25 cellular contexts compared by ENCODE assay signal in the genomic region with DNA sequence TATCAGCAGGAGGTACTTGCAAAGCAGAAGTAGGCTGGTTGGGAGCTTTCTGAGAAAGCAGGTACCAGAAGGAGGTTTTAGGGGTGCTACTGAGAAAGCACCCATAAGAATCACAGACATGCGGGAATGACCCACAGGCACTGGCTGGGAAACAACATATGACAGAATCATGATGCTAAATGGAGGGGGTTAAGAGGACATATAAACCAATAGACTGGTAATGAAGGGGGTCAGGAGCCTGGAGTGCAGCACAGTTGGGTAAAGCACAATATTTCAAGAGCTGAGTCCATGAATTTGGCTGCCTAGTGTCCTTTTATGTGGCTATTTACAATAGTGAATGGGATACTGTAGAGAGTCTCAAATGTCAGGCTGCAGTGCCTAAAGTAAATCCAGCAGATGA. TPM values are rescaled to one million over a fixed set of nuclear protein-coding genes. Genes with fewer than 3 reads are reported as not detected.
DNase-seq lines count a peak whose midpoint lies in the region; ATAC-seq and TF ChIP-seq lines count a peak whose summit lies in the region.
"Had no signal": no experiment of that assay in that cellular context is flagged by ENCODE, and none has a peak within 500 bp of the region (broad histone marks: within the 10 kb centered on the region; RNA-seq: fewer than 3 reads in every experiment).

No MANE protein-coding gene starts in this region.

- no peaks in the 10 kb centered on the region for H3K9me3 ChIP-seq in hepatocyte (ENCODE audit: low read depth)
- H3K9me3 ChIP-seq: A549, HAP-1, heart left ventricle, ovary, right atrium auricular region, uterus had no signal

- no peak overlapping the region for H3K4me3 Mint-ChIP-seq in activated CD8-positive, alpha-beta T cell treated with anti-CD3 and anti-CD28 coated beads, Interleukin-2, amount 10 ng/mL, durations not matched to agents 7 days and 5 days
- no peak overlapping the region for H3K4me3 Mint-ChIP-seq in activated CD8-positive, alpha-beta T cell treated with anti-CD3 and anti-CD28 coated beads for 36 hours
- H3K4me3 Mint-ChIP-seq in stimulated activated memory B cell treated with anti-CD40 and anti-IgM and Interleukin-4, amounts not matched to agents 10 μg/mL and 1 μg/mL and 100 μg/mL, for 72 hours: no peak overlapping the region
- H3K4me3 Mint-ChIP-seq: activated naive CD8-positive, alpha-beta T cell treated with anti-CD3 and anti-CD28 coated beads for 36 hours; mesothelial cell of epicardium; naive thymus-derived CD8-positive, alpha-beta T cell had no signal

- H3K27ac Mint-ChIP-seq in activated CD8-positive, alpha-beta T cell treated with anti-CD3 and anti-CD28 coated beads, Interleukin-2, amount 10 ng/mL, durations not matched to agents 7 days and 5 days: no peak overlapping the region
- no peak overlapping the region for H3K27ac Mint-ChIP-seq in activated CD8-positive, alpha-beta T cell treated with anti-CD3 and anti-CD28 coated beads for 36 hours
- peak overlapping the region; percentile 34 for H3K27ac Mint-ChIP-seq in stimulated activated memory B cell treated with anti-CD40 and anti-IgM and Interleukin-4, amounts not matched to agents 10 μg/mL and 1 μg/mL and 100 μg/mL, for 72 hours
- H3K27ac Mint-ChIP-seq: activated naive CD8-positive, alpha-beta T cell treated with anti-CD3 and anti-CD28 coated beads for 36 hours; mesothelial cell of epicardium had no signal

- peaks cover 27% of the 10 kb centered on the region for H3K36me3 Mint-ChIP-seq in activated CD8-positive, alpha-beta T cell treated with anti-CD3 and anti-CD28 coated beads, Interleukin-2, amount 10 ng/mL, durations not matched to agents 7 days and 5 days (ENCODE audit: low read depth)
- peaks cover 4% of the 10 kb centered on the region for H3K36me3 Mint-ChIP-seq in activated CD8-positive, alpha-beta T cell treated with anti-CD3 and anti-CD28 coated beads for 36 hours (ENCODE audit: low read depth)
- peaks cover 33% of the 10 kb centered on the region for H3K36me3 Mint-ChIP-seq in stimulated activated memory B cell treated with anti-CD40 and anti-IgM and Interleukin-4, amounts not matched to agents 10 μg/mL and 1 μg/mL and 100 μg/mL, for 72 hours

- H4K20me1 ChIP-seq in hepatocyte (ENCODE audit: insufficient read depth, poor library complexity, severe bottlenecking): no peaks in the 10 kb centered on the region

- no peaks in the 10 kb centered on the region for H3K9me2 ChIP-seq in hepatocyte (replicated peaks; ENCODE audit: insufficient read depth)

- peaks cover 48% of the 10 kb centered on the region for H3K4me1 ChIP-seq in hepatocyte (ENCODE audit: insufficient read depth)

- peak overlapping the region; percentile 23 for H3K27ac ChIP-seq in hepatocyte
- H3K27ac ChIP-seq: heart left ventricle, ovary, right atrium auricular region, uterus, WERI-Rb-1 had no signal

- H3K4me3 ChIP-seq in hepatocyte: no peak overlapping the region
- H3K4me3 ChIP-seq: A549, HAP-1, heart left ventricle, ovary, right atrium auricular region, uterus had no signal

- ATAC-seq in activated CD8-positive, alpha-beta T cell treated with anti-CD3 and anti-CD28 coated beads, Interleukin-2, amount 10 ng/mL, durations not matched to agents 7 days and 5 days: no peak
- no peak for ATAC-seq in activated CD8-positive, alpha-beta T cell treated with anti-CD3 and anti-CD28 coated beads for 36 hours
- ATAC-seq in stimulated activated memory B cell treated with anti-CD40 and anti-IgM and Interleukin-4, amounts not matched to agents 10 μg/mL and 1 μg/mL and 100 μg/mL, for 72 hours: no peak
- ATAC-seq: A549; heart left ventricle; left colon; naive thymus-derived CD8-positive, alpha-beta T cell had no signal

- no peak overlapping the region for H2AFZ ChIP-seq in hepatocyte

- peaks cover 18% of the 10 kb centered on the region for H3K79me2 ChIP-seq in hepatocyte

- no peak for TF ChIP-seq CTCF in activated CD8-positive, alpha-beta T cell treated with anti-CD3 and anti-CD28 coated beads for 36 hours (IDR thresholded peaks at IDR 0.05)
- no peak for TF ChIP-seq CTCF in hepatocyte (IDR thresholded peaks at IDR 0.05; ENCODE audit: poor library complexity)

- H3K27me3 Mint-ChIP-seq in activated CD8-positive, alpha-beta T cell treated with anti-CD3 and anti-CD28 coated beads, Interleukin-2, amount 10 ng/mL, durations not matched to agents 7 days and 5 days (ENCODE audit: low read depth): peaks cover 2% of the 10 kb centered on the region
- H3K27me3 Mint-ChIP-seq in activated CD8-positive, alpha-beta T cell treated with anti-CD3 and anti-CD28 coated beads for 36 hours: peaks cover 4% of the 10 kb centered on the region
- H3K27me3 Mint-ChIP-seq in stimulated activated memory B cell treated with anti-CD40 and anti-IgM and Interleukin-4, amounts not matched to agents 10 μg/mL and 1 μg/mL and 100 μg/mL, for 72 hours: no peaks in the 10 kb centered on the region

- peak; percentile 1 for DNase-seq in activated CD8-positive, alpha-beta T cell treated with anti-CD3 and anti-CD28 coated beads, Interleukin-2, amount 10 ng/mL, durations not matched to agents 7 days and 5 days
- no peak for DNase-seq in activated CD8-positive, alpha-beta T cell treated with anti-CD3 and anti-CD28 coated beads for 36 hours
- DNase-seq in NCI-H345 treated with DMSO at 0.1 percent for 48 hours (lab: John Stamatoyannopoulos, UW; ENCODE audit: unreplicated experiment) (peak; percentile 22), hepatocyte (ENCODE audit: low spot score) (no peak), NCI-H1694 treated with DMSO at 0.1 percent for 48 hours (lab: John Stamatoyannopoulos, UW) (no peak), C1 segment of cervical spinal cord (lab: John Stamatoyannopoulos, UW) (no peak)
- no peak for DNase-seq in activated CD8-positive, alpha-beta memory T cell treated with anti-CD3 and anti-CD28 coated beads, Interleukin-2, amount 50 U/mL, for 48 hours
- DNase-seq: activated CD4-positive, alpha-beta T cell treated with anti-CD3 and anti-CD28 coated beads, Interleukin-2, amount 50 U/mL, for 4 hours; activated effector memory CD4-positive, alpha-beta T cell treated with Interleukin-2 at 50 U/mL for 16 hours; activated naive CD8-positive, alpha-beta T cell treated with anti-CD3 and anti-CD28 coated beads for 36 hours; activated T-cell treated with anti-CD3 and anti-CD28 coated beads for 4 hours; heart left ventricle; left colon; naive thymus-derived CD8-positive, alpha-beta T cell; NCI-H2227 treated with DMSO at 0.1 percent for 48 hours; ovary; stimulated activated CD4-positive, alpha-beta T cell treated with anti-CD3 and anti-CD28 coated beads, Interleukin-4, amount 100 ng/mL, for 1 hour; stimulated activated naive CD4-positive, alpha-beta T cell; uterus; WERI-Rb-1 had no signal

- 88% methylated on average over 1 of the region's 1 CpG for WGBS in hepatocyte (ENCODE audit: low lambda C conversion rate, missing lambda C conversion rate)

- no peaks in the 10 kb centered on the region for H3K27me3 ChIP-seq in hepatocyte
- H3K27me3 ChIP-seq: heart left ventricle, ovary, right atrium auricular region, uterus had no signal

- POLR2A ChIA-PET in activated CD8-positive, alpha-beta T cell treated with anti-CD3 and anti-CD28 coated beads, Interleukin-2, amount 10 ng/mL, durations not matched to agents 7 days and 5 days (lab: Charles Lee): interaction anchor here (0.6 kb wide), 1 partner anchor 57 kb away, joined by 3 read pairs; no protein-coding TSS in a partner anchor
- POLR2A ChIA-PET in activated CD8-positive, alpha-beta T cell treated with anti-CD3 and anti-CD28 coated beads for 36 hours (lab: Charles Lee): interaction anchor here (0.8 kb wide), 1 partner anchor 12 kb away, joined by 4 read pairs; no protein-coding TSS in a partner anchor

- no peak overlapping the region for H3K4me2 ChIP-seq in hepatocyte
- H3K4me2 ChIP-seq: A549 had no signal

- intact Hi-C loops in activated CD8-positive, alpha-beta T cell treated with anti-CD3 and anti-CD28 coated beads for 36 hours (cut with micrococcal nuclease): no loop called here

- CTCF ChIA-PET in activated CD8-positive, alpha-beta T cell treated with anti-CD3 and anti-CD28 coated beads, Interleukin-2, amount 10 ng/mL, durations not matched to agents 7 days and 5 days (lab: Charles Lee): interaction anchor here (0.8 to 3.4 kb wide), 4 partner anchors 12 to 77 kb away, joined by 3 to 26 read pairs (median 13); no protein-coding TSS in a partner anchor
- CTCF ChIA-PET in activated CD8-positive, alpha-beta T cell treated with anti-CD3 and anti-CD28 coated beads for 36 hours (lab: Charles Lee): interaction anchor here (4.3 to 8.7 kb wide), 2 partner anchors 15 to 77 kb away, joined by 32 to 73 read pairs; no protein-coding TSS in a partner anchor

- no peaks in the 10 kb centered on the region for H3K36me3 ChIP-seq in hepatocyte (replicated peaks; ENCODE audit: insufficient read depth, low read depth)
- H3K36me3 ChIP-seq: HAP-1, ovary, uterus, WERI-Rb-1 had no signal

- peaks cover 35% of the 10 kb centered on the region for H3K4me1 Mint-ChIP-seq in activated CD8-positive, alpha-beta T cell treated with anti-CD3 and anti-CD28 coated beads, Interleukin-2, amount 10 ng/mL, durations not matched to agents 7 days and 5 days (ENCODE audit: low read depth)
- peaks cover 13% of the 10 kb centered on the region for H3K4me1 Mint-ChIP-seq in activated CD8-positive, alpha-beta T cell treated with anti-CD3 and anti-CD28 coated beads for 36 hours (ENCODE audit: low read depth)
- H3K4me1 Mint-ChIP-seq in stimulated activated memory B cell treated with anti-CD40 and anti-IgM and Interleukin-4, amounts not matched to agents 10 μg/mL and 1 μg/mL and 100 μg/mL, for 72 hours: peaks cover 62% of the 10 kb centered on the region

- H3K9me3 Mint-ChIP-seq in activated CD8-positive, alpha-beta T cell treated with anti-CD3 and anti-CD28 coated beads, Interleukin-2, amount 10 ng/mL, durations not matched to agents 7 days and 5 days (ENCODE audit: insufficient read depth): no peaks in the 10 kb centered on the region
- no peaks in the 10 kb centered on the region for H3K9me3 Mint-ChIP-seq in activated CD8-positive, alpha-beta T cell treated with anti-CD3 and anti-CD28 coated beads for 36 hours
- H3K9me3 Mint-ChIP-seq in stimulated activated memory B cell treated with anti-CD40 and anti-IgM and Interleukin-4, amounts not matched to agents 10 μg/mL and 1 μg/mL and 100 μg/mL, for 72 hours: no peaks in the 10 kb centered on the region
- H3K9me3 Mint-ChIP-seq: activated naive CD8-positive, alpha-beta T cell treated with anti-CD3 and anti-CD28 coated beads for 36 hours; mesothelial cell of epicardium; naive thymus-derived CD8-positive, alpha-beta T cell had no signal

RNA-seq across cellular contexts. Expression of gene GMCL1, which starts 27.7 kb away (rescaled TPM):
- total RNA-seq in activated CD8-positive, alpha-beta T cell treated with anti-CD3 and anti-CD28 coated beads, Interleukin-2, amount 10 ng/mL, durations not matched to agents 7 days and 5 days: 10 to 100 TPM; 25.4 to 31.6 TPM
- 10 to 100 TPM; 18.1 to 20.4 TPM for total RNA-seq in activated CD8-positive, alpha-beta T cell treated with anti-CD3 and anti-CD28 coated beads for 36 hours
- total RNA-seq in hepatocyte: 18.1 and 22.5 TPM in 2 replicates
- 17.9 and 18.8 TPM in 2 replicates for polyA plus RNA-seq in hepatocyte

RNA-seq across cellular contexts. Expression of gene ANXA4, which starts 59.8 kb away (rescaled TPM):
- 10 to 100 TPM; 53.5 to 59.5 TPM for total RNA-seq in activated CD8-positive, alpha-beta T cell treated with anti-CD3 and anti-CD28 coated beads, Interleukin-2, amount 10 ng/mL, durations not matched to agents 7 days and 5 days
- 10 to 100 TPM; 14.6 to 17.5 TPM for total RNA-seq in activated CD8-positive, alpha-beta T cell treated with anti-CD3 and anti-CD28 coated beads for 36 hours
- total RNA-seq in hepatocyte: 98.8 and 107 TPM in 2 replicates
- polyA plus RNA-seq in hepatocyte: 191 and 231 TPM in 2 replicates

Comparison
In these comparisons a context has a peak if more than half of its experiments do, and no peak if none do; other contexts are left out.
1. DNase-seq: peak in activated CD8-positive, alpha-beta T cell treated with anti-CD3 and anti-CD28 coated beads, Interleukin-2, amount 10 ng/mL, durations not matched to agents 7 days and 5 days (single experiment) and NCI-H345 treated with DMSO at 0.1 percent for 48 hours (single experiment); none in activated CD8-positive, alpha-beta T cell treated with anti-CD3 and anti-CD28 coated beads for 36 hours (single experiment), hepatocyte (single experiment), NCI-H1694 treated with DMSO at 0.1 percent for 48 hours (single experiment), C1 segment of cervical spinal cord (0 of 14) and activated CD8-positive, alpha-beta memory T cell treated with anti-CD3 and anti-CD28 coated beads, Interleukin-2, amount 50 U/mL, for 48 hours (single experiment).